Comparison of ENCODE assay signal across 8 cellular contexts in genomic region chr14:88823968-88824313, GRCh38. TPM values are rescaled to one million over a fixed set of nuclear protein-coding genes. Genes with fewer than 3 reads are reported as not detected.
DNase-seq lines count a peak whose midpoint lies in the region; ATAC-seq and TF ChIP-seq lines count a peak whose summit lies in the region.

No MANE protein-coding gene starts in this region.

- ATAC-seq in GM18909 (IDR thresholded peaks at IDR 0.05; ENCODE audit: poor library complexity, unreplicated experiment): peak; percentile 4
- ATAC-seq in HG03039 (IDR thresholded peaks at IDR 0.05; ENCODE audit: unreplicated experiment): peak; percentile 1

- TF ChIP-seq CTCF in GM20000 (IDR thresholded peaks at IDR 0.05; ENCODE audit: extremely low read depth, missing control alignments): no peak

- no peak overlapping the region for H2AK5ac ChIP-seq in mesenchymal stem cell (ENCODE audit: low read length, severe bottlenecking)

- no peak for DNase-seq in adipocyte (ENCODE audit: low read depth)
- DNase-seq in mesenchymal stem cell: no peak
- no peak for DNase-seq in GM20000 (ENCODE audit: low spot score)
- DNase-seq in cerebellar nuclear complex (lab: John Stamatoyannopoulos, UW): no peak
- no peak for DNase-seq in EL
- no peak for DNase-seq in central memory CD4-positive, alpha-beta T cell

- H3K9me3 ChIP-seq in adipocyte (ENCODE audit: control insufficient read depth, low read length) (no peaks in the 10 kb centered on the region), mesenchymal stem cell (ENCODE audit: control insufficient read depth, low read length) (no peaks in the 10 kb centered on the region)

- peak overlapping the region; percentile 72 for H3K4me2 ChIP-seq in mesenchymal stem cell (ENCODE audit: low read length, poor library complexity, severe bottlenecking)

- H4K91ac ChIP-seq in mesenchymal stem cell (ENCODE audit: low read length): no peak overlapping the region

- H2AFZ ChIP-seq in mesenchymal stem cell (ENCODE audit: low read depth, low read length): peak overlapping the region; percentile 76

- H3K4me3 ChIP-seq in adipocyte (ENCODE audit: low read length): peak overlapping the region; percentile 87
- peak overlapping the region in 1 of 2 experiments; percentile 83 for H3K4me3 ChIP-seq in mesenchymal stem cell (ENCODE audit: insufficient read depth in 1 of 2, low read depth in 1 of 2, low read length in 2 of 2)

- no peaks in the 10 kb centered on the region for H3K27me3 ChIP-seq in adipocyte (replicated peaks; ENCODE audit: control insufficient read depth, insufficient read depth, low read length)
- H3K27me3 ChIP-seq in mesenchymal stem cell (ENCODE audit: control insufficient read depth in 1 of 2, insufficient read depth in 1 of 2, low read length in 2 of 2): peaks cover 2 to 6% of the 10 kb centered on the region in 2 experiments

- peaks cover 12% of the 10 kb centered on the region for H3K79me1 ChIP-seq in mesenchymal stem cell (replicated peaks; ENCODE audit: low read length, poor library complexity, severe bottlenecking)

- H3K23ac ChIP-seq in mesenchymal stem cell (ENCODE audit: low read length in 2 of 2): no peak overlapping the region

- peak overlapping the region; percentile 90 for H3K9ac ChIP-seq in adipocyte (ENCODE audit: low read length)
- H3K9ac ChIP-seq in mesenchymal stem cell (ENCODE audit: low read length): peak overlapping the region; percentile 96

- H3K27ac ChIP-seq in mesenchymal stem cell (ENCODE audit: low read length, poor library complexity, severe bottlenecking): no peak overlapping the region

- H2BK15ac ChIP-seq in mesenchymal stem cell (ENCODE audit: low read depth, poor library complexity, severe bottlenecking): no peak overlapping the region

- H3K4me1 ChIP-seq in adipocyte (ENCODE audit: control insufficient read depth, insufficient read depth, low read length) (peaks cover 24% of the 10 kb centered on the region), mesenchymal stem cell (ENCODE audit: control insufficient read depth, insufficient read depth, low read depth, low read length) (no peaks in the 10 kb centered on the region)

- H3K18ac ChIP-seq in mesenchymal stem cell (ENCODE audit: low read depth in 1 of 2, low read length in 2 of 2): peak overlapping the region in 1 of 2 experiments; percentile 21

- no peak overlapping the region for H2BK120ac ChIP-seq in mesenchymal stem cell (ENCODE audit: low read depth, low read length)

- H2BK12ac ChIP-seq in mesenchymal stem cell (ENCODE audit: low read length in 2 of 2): no peak overlapping the region

- no peaks in the 10 kb centered on the region for H3K36me3 ChIP-seq in adipocyte (ENCODE audit: control insufficient read depth, insufficient read depth, low read length, severe bottlenecking)
- H3K36me3 ChIP-seq in mesenchymal stem cell (ENCODE audit: control insufficient read depth in 1 of 2, insufficient read depth in 2 of 2, low read depth in 1 of 2, low read length in 2 of 2): no peaks in the 10 kb centered on the region

- H3K14ac ChIP-seq in mesenchymal stem cell (ENCODE audit: low read length in 2 of 2): no peak overlapping the region

- no peak overlapping the region for H3K4ac ChIP-seq in mesenchymal stem cell (ENCODE audit: low read depth in 1 of 2, low read length in 2 of 2)

- 12% methylated on average over 9 of the region's 9 CpGs for whole genome bisulfite sequencing in mesenchymal stem cell

- no peak overlapping the region for H4K8ac ChIP-seq in mesenchymal stem cell (ENCODE audit: low read length)

- no peak overlapping the region for H2BK5ac ChIP-seq in mesenchymal stem cell (ENCODE audit: low read depth, low read length, poor library complexity, severe bottlenecking)

RNA-seq across cellular contexts. Expression of gene TTC8, which starts 0.5 kb away (rescaled TPM):
- 27.9 TPM for polyA plus RNA-seq in mesenchymal stem cell (2013, experiment 1 of 2)
- polyA plus RNA-seq in mesenchymal stem cell (2013, experiment 2 of 2): 29.4 TPM

RNA-seq across cellular contexts. Expression of gene EML5, which starts 31.2 kb away (rescaled TPM):
- polyA plus RNA-seq in mesenchymal stem cell (2013, experiment 1 of 2): not detected
- 0.04 TPM for polyA plus RNA-seq in mesenchymal stem cell (2013, experiment 2 of 2)
